In genomic region chr10:33291053-33291592, GRCh38 we compare ENCODE assay signal across 12 cellular contexts. TPM values are rescaled to one million over a fixed set of nuclear protein-coding genes. Genes with fewer than 3 reads are reported as not detected.
DNase-seq lines count a peak whose midpoint lies in the region; ATAC-seq and TF ChIP-seq lines count a peak whose summit lies in the region.
"Had no signal": no experiment of that assay in that cellular context is flagged by ENCODE, and none has a peak within 500 bp of the region (broad histone marks: within the 10 kb centered on the region; RNA-seq: fewer than 3 reads in every experiment).

No MANE protein-coding gene starts in this region.

- H3K27me3 Mint-ChIP-seq in progenitor cell of endocrine pancreas: no peaks in the 10 kb centered on the region
- peaks cover 5% of the 10 kb centered on the region for H3K27me3 Mint-ChIP-seq in activated T-helper 17 cell treated with anti-CD3 and anti-CD28 coated beads, Interleukin-2, amount 50 U/mL, for 72 hours

- H3K4me3 Mint-ChIP-seq in progenitor cell of endocrine pancreas (ENCODE audit: low read depth): no peak overlapping the region
- no peak overlapping the region for H3K4me3 Mint-ChIP-seq in activated T-helper 17 cell treated with anti-CD3 and anti-CD28 coated beads, Interleukin-2, amount 50 U/mL, for 72 hours
- H3K4me3 Mint-ChIP-seq: activated CD4-positive, alpha-beta T cell treated with anti-CD3 and anti-CD28 coated beads, Interleukin-2, amount 10 ng/mL, durations not matched to agents 24 days and 14 days; central memory CD8-positive, alpha-beta T cell had no signal

- intact Hi-C loops in aorta (cut with DNase I): no loop called here

- TF ChIP-seq CTCF in progenitor cell of endocrine pancreas (IDR thresholded peaks at IDR 0.05; ENCODE audit: unreplicated experiment): peak; percentile 5

- peak overlapping the region; percentile 57 for H3K4me3 ChIP-seq in SK-N-MC
- no peak overlapping the region for H3K4me3 ChIP-seq in aorta (ENCODE audit: low read length in 2 of 2)

- peaks cover 3% of the 10 kb centered on the region for H3K36me3 Mint-ChIP-seq in progenitor cell of endocrine pancreas (ENCODE audit: insufficient read depth)
- no peaks in the 10 kb centered on the region for H3K36me3 Mint-ChIP-seq in activated T-helper 17 cell treated with anti-CD3 and anti-CD28 coated beads, Interleukin-2, amount 50 U/mL, for 72 hours (ENCODE audit: low read depth)

- 27 to 29% methylated on average over 5 of the region's 5 CpGs for WGBS in aorta, 2 donors

- H3K27ac Mint-ChIP-seq in progenitor cell of endocrine pancreas: peak overlapping the region; percentile 2
- no peak overlapping the region for H3K27ac Mint-ChIP-seq in activated T-helper 17 cell treated with anti-CD3 and anti-CD28 coated beads, Interleukin-2, amount 50 U/mL, for 72 hours
- H3K27ac Mint-ChIP-seq: activated CD4-positive, alpha-beta T cell treated with anti-CD3 and anti-CD28 coated beads, Interleukin-2, amount 10 ng/mL, durations not matched to agents 24 days and 14 days had no signal

- H3K27ac ChIP-seq in SK-N-MC (peak overlapping the region; percentile 78), aorta (ENCODE audit: low read depth in 1 of 2, low read length in 2 of 2) (no peak overlapping the region)

- DNase-seq in EH (ENCODE audit: low read depth) (peak; percentile 97), SK-N-MC (ENCODE audit: low read depth, low spot score) (no peak), fibroblast of peridontal ligament (ENCODE audit: extremely low read depth) (peak; percentile 94), progenitor cell of endocrine pancreas (ENCODE audit: low spot score, unreplicated experiment) (no peak), NCI-H2081 (lab: John Stamatoyannopoulos, UW) (no peak), aorta (no peak)
- DNase-seq in effector CD8-positive, alpha-beta T cell (lab: John Stamatoyannopoulos, UW): no peak
- DNase-seq: activated CD4-positive, alpha-beta T cell treated with anti-CD3 and anti-CD28 coated beads, Interleukin-2, amount 10 ng/mL, durations not matched to agents 24 days and 14 days; MM.1S; stimulated activated CD4-positive, alpha-beta T cell treated with anti-CD3 and anti-CD28 coated beads, Interleukin-4, amount 100 ng/mL, for 4 hours had no signal

- no peaks in the 10 kb centered on the region for H3K9me3 Mint-ChIP-seq in progenitor cell of endocrine pancreas (ENCODE audit: low read depth)
- no peaks in the 10 kb centered on the region for H3K9me3 Mint-ChIP-seq in activated T-helper 17 cell treated with anti-CD3 and anti-CD28 coated beads, Interleukin-2, amount 50 U/mL, for 72 hours
- H3K9me3 Mint-ChIP-seq: activated CD4-positive, alpha-beta T cell treated with anti-CD3 and anti-CD28 coated beads, Interleukin-2, amount 10 ng/mL, durations not matched to agents 24 days and 14 days; central memory CD8-positive, alpha-beta T cell had no signal

- no peaks in the 10 kb centered on the region for H3K9me3 ChIP-seq in SK-N-MC (ENCODE audit: low read depth, low read length)
- H3K9me3 ChIP-seq in aorta (ENCODE audit: control insufficient read depth, low read length): no peaks in the 10 kb centered on the region

- no peaks in the 10 kb centered on the region for H3K27me3 ChIP-seq in aorta (ENCODE audit: control insufficient read depth in 1 of 2, insufficient read depth in 2 of 2, low read length in 1 of 2)

- H3K36me3 ChIP-seq in SK-N-MC (ENCODE audit: insufficient read depth, low read length) (no peaks in the 10 kb centered on the region), aorta (ENCODE audit: control insufficient read depth in 1 of 2, insufficient read depth in 2 of 2, low read length in 1 of 2) (no peaks in the 10 kb centered on the region)

- H3K4me1 Mint-ChIP-seq in progenitor cell of endocrine pancreas (ENCODE audit: low read depth): peaks cover 49% of the 10 kb centered on the region
- H3K4me1 Mint-ChIP-seq in activated T-helper 17 cell treated with anti-CD3 and anti-CD28 coated beads, Interleukin-2, amount 50 U/mL, for 72 hours: no peaks in the 10 kb centered on the region
- H3K4me1 Mint-ChIP-seq: central memory CD8-positive, alpha-beta T cell had no signal

- H3K4me1 ChIP-seq in aorta (ENCODE audit: control insufficient read depth in 1 of 2, insufficient read depth in 2 of 2, low read length in 2 of 2): peaks cover 15 to 20% of the 10 kb centered on the region in 2 donors

- ATAC-seq in activated T-helper 17 cell treated with anti-CD3 and anti-CD28 coated beads, Interleukin-2, amount 50 U/mL, for 72 hours (replicated peaks): no peak
- no peak for ATAC-seq in aorta (ENCODE audit: low FRiP score)

- peak overlapping the region; percentile 6 for H3K9ac ChIP-seq in SK-N-MC (ENCODE audit: insufficient read length)

RNA-seq across cellular contexts. Expression of gene NRP1, which starts 43.3 kb away (rescaled TPM):
- total RNA-seq in progenitor cell of endocrine pancreas: 33.4 and 37.0 TPM in 2 replicates
- 1 to 10 TPM in 1 of 2 donors, under 1 TPM in 1; 0.90 to 1.2 TPM for total RNA-seq in activated T-helper 17 cell treated with anti-CD3 and anti-CD28 coated beads, Interleukin-2, amount 50 U/mL, for 72 hours
- total RNA-seq in aorta: 100 to 1,000 TPM; 111 to 221 TPM
- polyA plus RNA-seq in aorta: 10 to 100 TPM; 19.2 to 52.9 TPM

Comparison
In these comparisons a context has a peak if more than half of its experiments do, and no peak if none do; other contexts are left out.
1. DNase-seq: peak in EH (single experiment) and fibroblast of peridontal ligament (single experiment); none in SK-N-MC (single experiment), progenitor cell of endocrine pancreas (single experiment), effector CD8-positive, alpha-beta T cell (single experiment), NCI-H2081 (0 of 2) and aorta (0 of 2).
2. RNA of gene NRP1, which starts 43.3 kb away (total RNA-seq): 111 to 221 TPM in aorta and 33.4 to 37.0 TPM in progenitor cell of endocrine pancreas; 0.90 to 1.2 TPM in activated T-helper 17 cell treated with anti-CD3 and anti-CD28 coated beads, Interleukin-2, amount 50 U/mL, for 72 hours; every median in the first group is over 10 times any median in the second.